Comparison of ENCODE assay signal across 6 cellular contexts in genomic region chr22:48513929-48514328, GRCh38.
"Had no signal": no experiment of that assay in that cellular context is flagged by ENCODE, and none has a peak within 500 bp of the region (broad histone marks: within the 10 kb centered on the region; RNA-seq: fewer than 3 reads in every experiment).

No MANE protein-coding gene starts in this region.

- DNase-seq: IMR-90, KBM-7, KG1 had no signal

- H3K27ac ChIP-seq: HL-60 had no signal

- H3K4me3 ChIP-seq: K562 had no signal

- ATAC-seq: HepG2, K562 had no signal
